ENCODE assay signal across 8 cellular contexts in the genomic region with DNA sequence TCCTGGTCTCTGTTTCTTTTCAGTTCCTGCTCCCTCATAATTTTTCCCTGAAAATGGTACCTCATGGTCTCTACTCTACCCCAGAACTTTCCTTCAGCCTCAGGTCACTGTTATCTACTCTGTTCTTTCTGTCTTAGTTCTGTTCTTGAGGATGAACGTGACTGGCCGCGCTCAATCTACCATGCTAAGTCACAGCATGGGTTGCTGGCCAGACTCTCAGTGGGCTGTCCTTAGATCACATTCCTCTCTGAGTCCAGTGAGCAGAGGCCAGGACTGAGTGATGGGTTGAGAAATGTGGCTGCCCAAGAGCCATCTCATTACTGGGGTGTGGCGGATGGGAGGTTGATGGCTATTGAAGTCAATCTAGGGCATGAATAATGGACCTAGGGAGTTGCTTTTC.
"Had no signal": no experiment of that assay in that cellular context is flagged by ENCODE, and none has a peak within 500 bp of the region (broad histone marks: within the 10 kb centered on the region; RNA-seq: fewer than 3 reads in every experiment).

No MANE protein-coding gene starts in this region.

- FAIRE-seq: G401.6, GM12878, GM12891, GM12892, GM18507, GM19239 had no signal

- H3K4me3 ChIP-seq: GM12878 had no signal

- ATAC-seq: GM12878 had no signal

- DNase-seq: GDM1, GF-D8 had no signal
